In genomic region chr17:79715318-79716182, GRCh38 we compare ENCODE assay signal across 22 cellular contexts. TPM values are rescaled to one million over a fixed set of nuclear protein-coding genes. Genes with fewer than 3 reads are reported as not detected.
"Had no signal": no experiment of that assay in that cellular context is flagged by ENCODE, and none has a peak within 500 bp of the region (broad histone marks: within the 10 kb centered on the region; RNA-seq: fewer than 3 reads in every experiment).

No MANE protein-coding gene starts in this region.

- H3K4me3 Mint-ChIP-seq: activated T-cell treated with anti-CD3 and anti-CD28 coated beads, Interleukin-2, amount 50 U/mL, for 72 hours; immature natural killer cell; naive thymus-derived CD4-positive, alpha-beta T cell; stimulated activated naive B cell treated with anti-CD40 and anti-IgM and Interleukin-4, amounts not matched to agents 10 μg/mL and 1 μg/mL and 100 μg/mL, for 72 hours had no signal

- DNase-seq: activated CD4-positive, alpha-beta T cell treated with anti-CD3 and anti-CD28 coated beads for 1 hour; activated CD8-positive, alpha-beta memory T cell treated with anti-CD3 and anti-CD28 coated beads for 24 hours; activated effector memory CD4-positive, alpha-beta T cell treated with anti-CD3 and anti-CD28 coated beads, Interleukin-2, amount 50 U/mL, for 16 hours; activated naive CD4-positive, alpha-beta T cell treated with anti-CD3 and anti-CD28 coated beads, Interleukin-2, amount 50 U/mL, for 16 hours; activated T-cell treated with anti-CD3 and anti-CD28 coated beads, Interleukin-2, amount 50 U/mL, for 72 hours; cortex of kidney; erythroblast; head of caudate nucleus; immature natural killer cell; mesenchymal stem cell; naive thymus-derived CD4-positive, alpha-beta T cell; stimulated activated naive B cell treated with anti-CD40 and anti-IgM and Interleukin-4, amounts not matched to agents 10 μg/mL and 1 μg/mL and 100 μg/mL, for 72 hours; thyroid gland; WERI-Rb-1 had no signal

- H3K9me3 Mint-ChIP-seq: activated T-cell treated with anti-CD3 and anti-CD28 coated beads, Interleukin-2, amount 50 U/mL, for 72 hours had no signal

- H3K36me3 Mint-ChIP-seq: immature natural killer cell; stimulated activated naive B cell treated with anti-CD40 and anti-IgM and Interleukin-4, amounts not matched to agents 10 μg/mL and 1 μg/mL and 100 μg/mL, for 72 hours had no signal

- H3K27ac ChIP-seq: ascending aorta, breast epithelium, pancreas, thyroid gland, WERI-Rb-1 had no signal

- H3K27ac Mint-ChIP-seq: activated T-cell treated with anti-CD3 and anti-CD28 coated beads, Interleukin-2, amount 50 U/mL, for 72 hours; immature natural killer cell; naive thymus-derived CD4-positive, alpha-beta T cell; stimulated activated naive B cell treated with anti-CD40 and anti-IgM and Interleukin-4, amounts not matched to agents 10 μg/mL and 1 μg/mL and 100 μg/mL, for 72 hours had no signal

- H3K27me3 ChIP-seq: ascending aorta, pancreas, thyroid gland had no signal

- H3K9me3 ChIP-seq: ascending aorta, breast epithelium, pancreas, thyroid gland had no signal

- H3K4me1 ChIP-seq: ascending aorta, breast epithelium, pancreas, thyroid gland had no signal

- H3K4me3 ChIP-seq: ascending aorta, breast epithelium, pancreas, thyroid gland had no signal

- ATAC-seq: activated T-cell treated with anti-CD3 and anti-CD28 coated beads, Interleukin-2, amount 50 U/mL, for 72 hours; naive thymus-derived CD4-positive, alpha-beta T cell; stimulated activated naive B cell treated with anti-CD40 and anti-IgM and Interleukin-4, amounts not matched to agents 10 μg/mL and 1 μg/mL and 100 μg/mL, for 72 hours had no signal

- H3K4me1 Mint-ChIP-seq: immature natural killer cell had no signal

- H3K36me3 ChIP-seq: ascending aorta, breast epithelium, pancreas, thyroid gland, WERI-Rb-1 had no signal

RNA-seq across cellular contexts. Expression of gene ENPP7, which starts 15.2 kb away (rescaled TPM):
- total RNA-seq: activated T-cell treated with anti-CD3 and anti-CD28 coated beads, Interleukin-2, amount 50 U/mL, for 72 hours; breast epithelium; frontal cortex; lower leg skin; naive thymus-derived CD4-positive, alpha-beta T cell; pulmonary artery endothelial cell; sciatic nerve; T-helper 2 cell treated with Interferon-gamma antibody and Interleukin-4, amounts not matched to agents 100 ng/mL and 5 ng/mL, for 36 hours; thyroid gland had no signal
